1 cellular context compared by ENCODE assay signal in genomic region chrX:39760930-39761329, GRCh38.
TF ChIP-seq lines count a peak whose summit lies in the region.

No MANE protein-coding gene starts in this region.

TF ChIP-seq in H1, 55 proteins besides CTCF, POLR2A, EP300 and RAD21:
- TF ChIP-seq CHD1 (IDR thresholded peaks at IDR 0.05; ENCODE audit: low read depth, low read length) = no peak
- no peak for TF ChIP-seq KDM5A (IDR thresholded peaks at IDR 0.05; ENCODE audit: low read length)
- no peak for TF ChIP-seq TCF12 (IDR thresholded peaks at IDR 0.05; ENCODE audit: low read depth, low read length)
- TF ChIP-seq SIX5 (IDR thresholded peaks at IDR 0.05; ENCODE audit: low read depth, low read length) = no peak
- no peak for TF ChIP-seq SP4 (IDR thresholded peaks at IDR 0.05; ENCODE audit: low read length)
- no peak for TF ChIP-seq RBBP5 (IDR thresholded peaks at IDR 0.05; ENCODE audit: borderline replicate concordance, low read depth, low read length)
- TF ChIP-seq NANOG (IDR thresholded peaks at IDR 0.05; ENCODE audit: insufficient read depth, low read depth, low read length, poor library complexity, severe bottlenecking) = no peak
- no peak for TF ChIP-seq CEBPB (IDR thresholded peaks at IDR 0.05; ENCODE audit: low read depth, low read length)
- TF ChIP-seq SIN3A (conservative IDR thresholded peaks at IDR 0.05 in 1 of 2, IDR thresholded peaks at IDR 0.05 in 1 of 2; ENCODE audit: low read depth in 1 of 2, low read length in 2 of 2) = no peak
